In the genomic region with DNA sequence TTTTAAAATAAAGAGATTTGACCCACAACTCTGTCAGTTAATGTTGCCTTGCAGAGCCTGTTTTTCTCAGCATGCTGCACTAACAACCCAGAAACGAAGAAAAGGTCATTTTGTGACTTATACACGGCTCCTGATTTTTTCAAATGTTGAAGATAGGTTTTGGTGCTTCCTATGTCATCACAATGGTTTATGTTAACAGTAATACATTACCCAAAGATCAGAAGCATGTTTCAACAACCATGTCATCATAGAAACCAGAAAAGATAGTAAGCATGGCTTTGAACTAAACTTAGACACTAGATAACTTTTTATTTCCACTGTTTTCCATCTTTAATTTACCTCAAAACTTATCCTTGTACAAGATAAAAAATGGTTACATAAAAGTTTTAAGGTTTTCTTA, we compare ENCODE assay signal across 16 cellular contexts. TPM values are rescaled to one million over a fixed set of nuclear protein-coding genes. Genes with fewer than 3 reads are reported as not detected.
DNase-seq lines count a peak whose midpoint lies in the region; ATAC-seq and TF ChIP-seq lines count a peak whose summit lies in the region.
"Had no signal": no experiment of that assay in that cellular context is flagged by ENCODE, and none has a peak within 500 bp of the region (broad histone marks: within the 10 kb centered on the region; RNA-seq: fewer than 3 reads in every experiment).

No MANE protein-coding gene starts in this region.

- intact Hi-C loops in colonic mucosa (cut with DNase I) (no loop called here), lower lobe of right lung (cut with DNase I) (no loop called here)
- intact Hi-C loops in activated T-helper 1 cell treated with anti-CD3 and anti-CD28 coated beads, Interleukin-12 subunit alpha, Interleukin-12 subunit beta, Interleukin-2, Interleukin-4 antibody, amounts not matched to agents 30 ng/mL and 10 ng/mL and 1 ng/mL, durations not matched to agents 14 hours and 24 hours and 36 hours (cut with micrococcal nuclease) = no loop called here

- no peak for TF ChIP-seq POLR2A in suprapubic skin (IDR thresholded peaks at IDR 0.05)

- H3K27ac ChIP-seq in VCaP (peak overlapping the region; percentile 32), colonic mucosa (peak overlapping the region; percentile 27), lower lobe of right lung (peak overlapping the region; percentile 42), suprapubic skin (peak overlapping the region; percentile 20)

- H3K27me3 Mint-ChIP-seq in activated T-helper 1 cell treated with anti-CD3 and anti-CD28 coated beads, Interleukin-12 subunit alpha, Interleukin-12 subunit beta, Interleukin-2, Interleukin-4 antibody, amounts not matched to agents 30 ng/mL and 10 ng/mL and 1 ng/mL, durations not matched to agents 14 hours and 24 hours and 36 hours (ENCODE audit: insufficient read depth) = peaks cover 7% of the 10 kb centered on the region
- H3K27me3 Mint-ChIP-seq: CD4-positive, alpha-beta T cell; T-cell had no signal

- TF ChIP-seq EP300 in suprapubic skin (IDR thresholded peaks at IDR 0.05) = no peak

- H3K4me1 Mint-ChIP-seq in activated T-helper 1 cell treated with anti-CD3 and anti-CD28 coated beads, Interleukin-12 subunit alpha, Interleukin-12 subunit beta, Interleukin-2, Interleukin-4 antibody, amounts not matched to agents 30 ng/mL and 10 ng/mL and 1 ng/mL, durations not matched to agents 14 hours and 24 hours and 36 hours (ENCODE audit: low read depth) = no peaks in the 10 kb centered on the region

- peaks cover 6% of the 10 kb centered on the region for H3K4me1 ChIP-seq in colonic mucosa
- H3K4me1 ChIP-seq in lower lobe of right lung = peaks cover 36% of the 10 kb centered on the region
- peaks cover 35% of the 10 kb centered on the region for H3K4me1 ChIP-seq in suprapubic skin

- peak in 1 of 2 donors; percentile 29 for ATAC-seq in lower lobe of right lung
- ATAC-seq: PC-3, T-cell had no signal

- no peak for DNase-seq in colonic mucosa
- DNase-seq in lower lobe of right lung = no peak
- DNase-seq in suprapubic skin (ENCODE audit: low spot score in 2 of 2) = no peak
- DNase-seq in glomerular visceral epithelial cell (ENCODE audit: extremely low spot score) = no peak
- no peak for DNase-seq in activated T-helper 1 cell treated with anti-CD3 and anti-CD28 coated beads, Interleukin-12 subunit alpha, Interleukin-12 subunit beta, Interleukin-2, Interleukin-4 antibody, amounts not matched to agents 30 ng/mL and 10 ng/mL and 1 ng/mL, durations not matched to agents 14 hours and 24 hours and 36 hours (ENCODE audit: low spot score)
- no peak for DNase-seq in RKO (ENCODE audit: low spot score)
- DNase-seq: activated T-cell treated with anti-CD3 and anti-CD28 coated beads for 4 hours; CD4-positive, alpha-beta T cell; H7; KBM-7; NCI-H146; NCI-H510A treated with DMSO at 0.1 percent for 48 hours; PC-3; stimulated activated CD4-positive, alpha-beta T cell treated with anti-CD3 and anti-CD28 coated beads, Interleukin-4, amount 100 ng/mL, for 1 hour; T-cell had no signal

- 23% methylated on average over 2 of the region's 2 CpGs for WGBS in suprapubic skin

- H3K9ac ChIP-seq in colonic mucosa (ENCODE audit: low read depth in 2 of 2, low read length in 2 of 2) = peak overlapping the region in 1 of 2 donors; percentile 66

- H3K4me3 ChIP-seq in colonic mucosa (no peak overlapping the region), lower lobe of right lung (no peak overlapping the region), suprapubic skin (no peak overlapping the region)

- TF ChIP-seq CTCF in VCaP (conservative IDR thresholded peaks at IDR 0.05) (no peak), colonic mucosa (IDR thresholded peaks at IDR 0.05) (no peak), lower lobe of right lung (IDR thresholded peaks at IDR 0.05) (no peak), suprapubic skin (IDR thresholded peaks at IDR 0.05) (no peak)

- no peaks in the 10 kb centered on the region for H3K36me3 Mint-ChIP-seq in activated T-helper 1 cell treated with anti-CD3 and anti-CD28 coated beads, Interleukin-12 subunit alpha, Interleukin-12 subunit beta, Interleukin-2, Interleukin-4 antibody, amounts not matched to agents 30 ng/mL and 10 ng/mL and 1 ng/mL, durations not matched to agents 14 hours and 24 hours and 36 hours (ENCODE audit: low read depth)
- H3K36me3 Mint-ChIP-seq: T-cell had no signal

- H3K36me3 ChIP-seq in colonic mucosa (no peaks in the 10 kb centered on the region), lower lobe of right lung (no peaks in the 10 kb centered on the region), suprapubic skin (no peaks in the 10 kb centered on the region)

- no peak overlapping the region for H3K27ac Mint-ChIP-seq in activated T-helper 1 cell treated with anti-CD3 and anti-CD28 coated beads, Interleukin-12 subunit alpha, Interleukin-12 subunit beta, Interleukin-2, Interleukin-4 antibody, amounts not matched to agents 30 ng/mL and 10 ng/mL and 1 ng/mL, durations not matched to agents 14 hours and 24 hours and 36 hours
- H3K27ac Mint-ChIP-seq: CD4-positive, alpha-beta T cell; T-cell had no signal

- no peaks in the 10 kb centered on the region for H3K9me3 Mint-ChIP-seq in activated T-helper 1 cell treated with anti-CD3 and anti-CD28 coated beads, Interleukin-12 subunit alpha, Interleukin-12 subunit beta, Interleukin-2, Interleukin-4 antibody, amounts not matched to agents 30 ng/mL and 10 ng/mL and 1 ng/mL, durations not matched to agents 14 hours and 24 hours and 36 hours
- H3K9me3 Mint-ChIP-seq: CD4-positive, alpha-beta T cell; T-cell had no signal

- H3K4me3 Mint-ChIP-seq in activated T-helper 1 cell treated with anti-CD3 and anti-CD28 coated beads, Interleukin-12 subunit alpha, Interleukin-12 subunit beta, Interleukin-2, Interleukin-4 antibody, amounts not matched to agents 30 ng/mL and 10 ng/mL and 1 ng/mL, durations not matched to agents 14 hours and 24 hours and 36 hours = no peak overlapping the region
- H3K4me3 Mint-ChIP-seq: CD4-positive, alpha-beta T cell; T-cell had no signal

- H3K9me3 ChIP-seq in colonic mucosa (no peaks in the 10 kb centered on the region), lower lobe of right lung (no peaks in the 10 kb centered on the region), suprapubic skin (no peaks in the 10 kb centered on the region)

- H3K27me3 ChIP-seq in colonic mucosa = no peaks in the 10 kb centered on the region
- H3K27me3 ChIP-seq in lower lobe of right lung (ENCODE audit: low read depth) = no peaks in the 10 kb centered on the region
- no peaks in the 10 kb centered on the region for H3K27me3 ChIP-seq in suprapubic skin

RNA-seq across cellular contexts. Expression of gene BAZ2B, which starts 10.1 kb away (rescaled TPM):
- total RNA-seq in colonic mucosa (10 to 100 TPM; 36.7 to 60.9 TPM), lower lobe of right lung (97.4 TPM), suprapubic skin (100 to 1,000 TPM in 1 of 4 donors, 10 to 100 TPM in 3; 61.7 to 185 (median 80.8) TPM)
- total RNA-seq in activated T-helper 1 cell treated with anti-CD3 and anti-CD28 coated beads, Interleukin-12 subunit alpha, Interleukin-12 subunit beta, Interleukin-2, Interleukin-4 antibody, amounts not matched to agents 30 ng/mL and 10 ng/mL and 1 ng/mL, durations not matched to agents 14 hours and 24 hours and 36 hours = 3.2 and 3.9 TPM in 2 replicates
